ENCODE assay signal across 22 cellular contexts in genomic region chr7:124954766-124955165, GRCh38. TPM values are rescaled to one million over a fixed set of nuclear protein-coding genes. Genes with fewer than 3 reads are reported as not detected.
DNase-seq lines count a peak whose midpoint lies in the region; ATAC-seq and TF ChIP-seq lines count a peak whose summit lies in the region.
"Had no signal": no experiment of that assay in that cellular context is flagged by ENCODE, and none has a peak within 500 bp of the region (broad histone marks: within the 10 kb centered on the region; RNA-seq: fewer than 3 reads in every experiment).

No MANE protein-coding gene starts in this region.

- H3K27me3 ChIP-seq in SK-N-SH (ENCODE audit: insufficient read depth) = no peaks in the 10 kb centered on the region
- H3K27me3 ChIP-seq: BE2C; BLaER1 treated with 17β-estradiol and CSF1 and Interleukin-3, amounts not matched to agents 10 nM and 100 nM had no signal

- TF ChIP-seq CTCF in SK-N-SH (IDR thresholded peaks at IDR 0.05) (no peak), astrocyte of the cerebellum (IDR thresholded peaks at IDR 0.05; ENCODE audit: low read depth, low read length, missing control alignments) (no peak), fibroblast of the aortic adventitia (IDR thresholded peaks at IDR 0.05; ENCODE audit: insufficient read depth, low read length) (no peak)

- in situ Hi-C loops in astrocyte of the cerebellum (cut with HindIII; ENCODE audit: low sequenced_read_pairs) = no loop called here

- no peaks in the 10 kb centered on the region for H3K36me3 ChIP-seq in SK-N-SH (replicated peaks in 1 of 2; ENCODE audit: control insufficient read depth in 1 of 2, insufficient read depth in 2 of 2, low read length in 1 of 2)
- H3K36me3 ChIP-seq: BE2C; BLaER1 treated with 17β-estradiol and CSF1 and Interleukin-3, amounts not matched to agents 10 nM and 100 nM; HAP-1 had no signal

- no peak for DNase-seq in SK-N-SH
- peak; percentile 16 for DNase-seq in astrocyte of the cerebellum (ENCODE audit: low read depth)
- peak; percentile 21 for DNase-seq in fibroblast of the aortic adventitia (ENCODE audit: low read depth)
- DNase-seq in EL = no peak
- no peak for DNase-seq in activated T-cell treated with anti-CD3 and anti-CD28 coated beads, Interleukin-2, amount 50 U/mL, for 72 hours
- DNase-seq: ACHN; AML-193; BE2C; CD4-positive, alpha-beta T cell; CD8-positive, alpha-beta memory T cell; DMS 273 treated with DMSO at 0.1 percent for 48 hours; DMS79; GF-D8; GOT3; HFFc6 had no signal

- no peaks in the 10 kb centered on the region for H3K9me2 ChIP-seq in SK-N-SH

- no peaks in the 10 kb centered on the region for H3K79me2 ChIP-seq in SK-N-SH (ENCODE audit: insufficient read depth)

- H3K4me2 ChIP-seq in SK-N-SH = no peak overlapping the region
- H3K4me2 ChIP-seq: BLaER1 treated with 17β-estradiol and CSF1 and Interleukin-3, amounts not matched to agents 10 nM and 100 nM had no signal

- H3K27ac Mint-ChIP-seq in activated T-cell treated with anti-CD3 and anti-CD28 coated beads, Interleukin-2, amount 50 U/mL, for 72 hours = no peak overlapping the region
- H3K27ac Mint-ChIP-seq: CD4-positive, alpha-beta T cell; CD8-positive, alpha-beta memory T cell; HFFc6 had no signal

- H3F3A ChIP-seq in SK-N-SH (replicated peaks; ENCODE audit: insufficient read depth) = no peaks in the 10 kb centered on the region

- TF ChIP-seq RAD21 in SK-N-SH (IDR thresholded peaks at IDR 0.05; ENCODE audit: low read length) = no peak

- peak overlapping the region; percentile 5; the same call in 1 of the 2 replicates for H2AFZ ChIP-seq in SK-N-SH (ENCODE audit: low read depth)

- no peaks in the 10 kb centered on the region for H3K27me3 Mint-ChIP-seq in activated T-cell treated with anti-CD3 and anti-CD28 coated beads, Interleukin-2, amount 50 U/mL, for 72 hours (ENCODE audit: low read depth)
- H3K27me3 Mint-ChIP-seq: CD4-positive, alpha-beta T cell had no signal

- H3K4me1 Mint-ChIP-seq in activated T-cell treated with anti-CD3 and anti-CD28 coated beads, Interleukin-2, amount 50 U/mL, for 72 hours (ENCODE audit: low read depth) = no peaks in the 10 kb centered on the region
- H3K4me1 Mint-ChIP-seq: CD14-positive monocyte; CD8-positive, alpha-beta memory T cell had no signal

- H3K9me3 Mint-ChIP-seq in activated T-cell treated with anti-CD3 and anti-CD28 coated beads, Interleukin-2, amount 50 U/mL, for 72 hours = peaks cover 2 to 12% of the 10 kb centered on the region in 2 donors

- ATAC-seq in SK-N-SH treated with all-trans-retinoic acid at 6 μM for 48 hours (no peak), HG03139 (IDR thresholded peaks at IDR 0.05; ENCODE audit: unreplicated experiment) (no peak), GM21360 (IDR thresholded peaks at IDR 0.05; ENCODE audit: unreplicated experiment) (no peak)
- ATAC-seq in activated T-cell treated with anti-CD3 and anti-CD28 coated beads, Interleukin-2, amount 50 U/mL, for 72 hours (replicated peaks in 1 of 2) = no peak

- peaks cover 1 to 8% of the 10 kb centered on the region in 2 donors for H3K36me3 Mint-ChIP-seq in activated T-cell treated with anti-CD3 and anti-CD28 coated beads, Interleukin-2, amount 50 U/mL, for 72 hours (ENCODE audit: insufficient read depth in 2 of 2)
- H3K36me3 Mint-ChIP-seq: CD14-positive monocyte had no signal

- peaks cover 0 to 6% of the 10 kb centered on the region in 2 experiments; a peak in 1 of 4 replicates for H3K4me1 ChIP-seq in SK-N-SH (ENCODE audit: control insufficient read depth in 1 of 2, insufficient read depth in 2 of 2, low read depth in 1 of 2, low read length in 1 of 2)
- H3K4me1 ChIP-seq: BE2C; BLaER1 treated with 17β-estradiol and CSF1 and Interleukin-3, amounts not matched to agents 10 nM and 100 nM; HAP-1 had no signal

- H3K4me3 Mint-ChIP-seq in activated T-cell treated with anti-CD3 and anti-CD28 coated beads, Interleukin-2, amount 50 U/mL, for 72 hours = no peak overlapping the region
- H3K4me3 Mint-ChIP-seq: CD14-positive monocyte; CD4-positive, alpha-beta T cell; CD8-positive, alpha-beta memory T cell; HFFc6 had no signal

- no peaks in the 10 kb centered on the region for H4K20me1 ChIP-seq in SK-N-SH (ENCODE audit: insufficient read depth)
- H4K20me1 ChIP-seq: BLaER1 treated with 17β-estradiol and CSF1 and Interleukin-3, amounts not matched to agents 10 nM and 100 nM had no signal

- no peak overlapping the region for H3K27ac ChIP-seq in SK-N-SH (ENCODE audit: low read depth in 2 of 2, low read length in 1 of 2)
- H3K27ac ChIP-seq: 22Rv1; BLaER1 treated with 17β-estradiol and CSF1 and Interleukin-3, amounts not matched to agents 10 nM and 100 nM had no signal

- CTCF ChIA-PET in SK-N-SH (lab: Yijun Ruan, JAX) = no interaction called here

- H3K9me3 ChIP-seq in SK-N-SH = no peaks in the 10 kb centered on the region
- H3K9me3 ChIP-seq: BE2C, HAP-1 had no signal

- POLR2A ChIA-PET in SK-N-SH (lab: Yijun Ruan, JAX) = no interaction called here

- no peak overlapping the region for H3K9ac ChIP-seq in SK-N-SH
- H3K9ac ChIP-seq: BLaER1 treated with 17β-estradiol and CSF1 and Interleukin-3, amounts not matched to agents 10 nM and 100 nM had no signal

- TF ChIP-seq EP300 in SK-N-SH (IDR thresholded peaks at IDR 0.05; ENCODE audit: borderline replicate concordance in 1 of 2, low read depth in 1 of 2, low read length in 1 of 2) = no peak

- H3K4me3 ChIP-seq in SK-N-SH (ENCODE audit: low read depth in 2 of 2, low read length in 1 of 2) (no peak overlapping the region), astrocyte of the cerebellum (ENCODE audit: low read depth, low read length) (no peak overlapping the region), fibroblast of the aortic adventitia (ENCODE audit: low read depth, low read length) (no peak overlapping the region)
- H3K4me3 ChIP-seq: BLaER1 treated with 17β-estradiol and CSF1 and Interleukin-3, amounts not matched to agents 10 nM and 100 nM; HAP-1 had no signal

TF ChIP-seq in SK-N-SH, 30 proteins besides CTCF, POLR2A, EP300 and RAD21 (continues in another document):
- TF ChIP-seq YY1 (IDR thresholded peaks at IDR 0.05; ENCODE audit: low read depth) (no peak), TAF1 (IDR thresholded peaks at IDR 0.05; ENCODE audit: borderline replicate concordance, low read depth, low read length) (no peak), RXRA (IDR thresholded peaks at IDR 0.05; ENCODE audit: borderline replicate concordance, low read depth) (no peak), CHD2 (IDR thresholded peaks at IDR 0.05; ENCODE audit: low read length, partially characterized antibody) (no peak), MAX (IDR thresholded peaks at IDR 0.05; ENCODE audit: low read depth) (no peak)
- TF ChIP-seq, protein P1, sequence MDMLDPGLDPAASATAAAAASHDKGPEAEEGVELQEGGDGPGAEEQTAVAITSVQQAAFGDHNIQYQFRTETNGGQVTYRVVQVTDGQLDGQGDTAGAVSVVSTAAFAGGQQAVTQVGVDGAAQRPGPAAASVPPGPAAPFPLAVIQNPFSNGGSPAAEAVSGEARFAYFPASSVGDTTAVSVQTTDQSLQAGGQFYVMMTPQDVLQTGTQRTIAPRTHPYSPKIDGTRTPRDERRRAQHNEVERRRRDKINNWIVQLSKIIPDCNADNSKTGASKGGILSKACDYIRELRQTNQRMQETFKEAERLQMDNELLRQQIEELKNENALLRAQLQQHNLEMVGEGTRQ (IDR thresholded peaks at IDR 0.05; ENCODE audit: borderline replicate concordance, low read depth, low read length) = no peak

TF ChIP-seq in SK-N-SH treated with all-trans-retinoic acid at 6 μM for 48 hours, 23 proteins besides CTCF, POLR2A, EP300 and RAD21 (continues in another document):
- TF ChIP-seq TOX (CRISPR knock-in tag; IDR thresholded peaks at IDR 0.05; ENCODE audit: borderline replicate concordance) = no peak
- no peak for TF ChIP-seq ISL1 (CRISPR knock-in tag; IDR thresholded peaks at IDR 0.05)
- TF ChIP-seq POU6F1 (CRISPR knock-in tag; IDR thresholded peaks at IDR 0.05; ENCODE audit: borderline replicate concordance, low read depth) = no peak
- TF ChIP-seq OSR1 (CRISPR knock-in tag; IDR thresholded peaks at IDR 0.05) = no peak
- TF ChIP-seq TCF4 (CRISPR knock-in tag; IDR thresholded peaks at IDR 0.05; ENCODE audit: borderline replicate concordance) = no peak
- TF ChIP-seq, protein P2, sequence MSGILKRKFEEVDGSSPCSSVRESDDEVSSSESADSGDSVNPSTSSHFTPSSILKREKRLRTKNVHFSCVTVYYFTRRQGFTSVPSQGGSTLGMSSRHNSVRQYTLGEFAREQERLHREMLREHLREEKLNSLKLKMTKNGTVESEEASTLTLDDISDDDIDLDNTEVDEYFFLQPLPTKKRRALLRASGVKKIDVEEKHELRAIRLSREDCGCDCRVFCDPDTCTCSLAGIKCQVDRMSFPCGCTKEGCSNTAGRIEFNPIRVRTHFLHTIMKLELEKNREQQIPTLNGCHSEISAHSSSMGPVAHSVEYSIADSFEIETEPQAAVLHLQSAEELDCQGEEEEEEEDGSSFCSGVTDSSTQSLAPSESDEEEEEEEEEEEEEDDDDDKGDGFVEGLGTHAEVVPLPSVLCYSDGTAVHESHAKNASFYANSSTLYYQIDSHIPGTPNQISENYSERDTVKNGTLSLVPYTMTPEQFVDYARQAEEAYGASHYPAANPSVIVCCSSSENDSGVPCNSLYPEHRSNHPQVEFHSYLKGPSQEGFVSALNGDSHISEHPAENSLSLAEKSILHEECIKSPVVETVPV (CRISPR knock-in tag; IDR thresholded peaks at IDR 0.05) = no peak
- TF ChIP-seq ZNF565 (CRISPR knock-in tag; conservative IDR thresholded peaks at IDR 0.05; ENCODE audit: low read depth) = no peak
- no peak for TF ChIP-seq ZFP3 (CRISPR knock-in tag; IDR thresholded peaks at IDR 0.05)

RNA-seq across cellular contexts. Expression of gene POT1, which starts 25.1 kb away (rescaled TPM):
- 18.1 and 23.9 TPM in 2 replicates for polyA plus RNA-seq in SK-N-SH (2012; rRNA removed)
- 20.3 and 22.2 TPM in 2 replicates for polyA plus RNA-seq in SK-N-SH (2012; cell fraction: cytosol; rRNA removed)
- 17.6 and 42.4 TPM in 2 replicates for polyA plus RNA-seq in SK-N-SH (2012; cell fraction: nucleus; rRNA removed)
- total RNA-seq in fibroblast of the aortic adventitia (ENCODE audit: low replicate concordance) = 19.5 and 45.8 TPM in 2 replicates
- 10 to 100 TPM; 39.5 to 42.9 TPM for total RNA-seq in activated T-cell treated with anti-CD3 and anti-CD28 coated beads, Interleukin-2, amount 50 U/mL, for 72 hours

Comparison
In these comparisons a context has a peak if more than half of its experiments do, and no peak if none do; other contexts are left out.
1. DNase-seq: peak in astrocyte of the cerebellum (single experiment) and fibroblast of the aortic adventitia (single experiment); none in SK-N-SH (single experiment), EL (single experiment) and activated T-cell treated with anti-CD3 and anti-CD28 coated beads, Interleukin-2, amount 50 U/mL, for 72 hours (0 of 2).